Comparison of ENCODE assay signal across 1 cellular context in genomic region chr1:112322018-112322417, GRCh38.
A peak's percentile ranks its signal among the peaks of the same experiment; 100 is the strongest.
TF ChIP-seq lines count a peak whose summit lies in the region.

No MANE protein-coding gene starts in this region.

TF ChIP-seq in K562, 482 proteins besides CTCF, POLR2A, EP300 and RAD21 (continued from another document and continues in another):
- TF ChIP-seq STAT5A (IDR thresholded peaks at IDR 0.05; ENCODE audit: borderline replicate concordance, low read length) = no peak
- 0 out of 2 replicates have a peak, but pooled peaks have one; percentile 21 for TF ChIP-seq DEAF1 (CRISPR knock-in tag; IDR thresholded peaks at IDR 0.05)
- no peak for TF ChIP-seq THAP12 (CRISPR knock-in tag; IDR thresholded peaks at IDR 0.05)
- no peak; the same call in 1 of the 2 replicates for TF ChIP-seq HLTF (IDR thresholded peaks at IDR 0.05)
- TF ChIP-seq KDM4B (IDR thresholded peaks at IDR 0.05; ENCODE audit: borderline replicate concordance in 2 of 2, low read depth in 1 of 2) = no peak
- TF ChIP-seq ZMIZ1 (IDR thresholded peaks at IDR 0.05; ENCODE audit: low read depth in 2 of 2, low read length in 2 of 2) = no peak
- TF ChIP-seq IRF1 (CRISPR knock-in tag; IDR thresholded peaks at IDR 0.05; ENCODE audit: borderline replicate concordance) = no peak
- TF ChIP-seq CTBP1 (IDR thresholded peaks at IDR 0.05; ENCODE audit: borderline replicate concordance) = peak; percentile 89
- no peak for TF ChIP-seq PHF21A (IDR thresholded peaks at IDR 0.05; ENCODE audit: borderline replicate concordance, low read depth)
- no peak for TF ChIP-seq ZNF134 (CRISPR knock-in tag; conservative IDR thresholded peaks at IDR 0.05)
- TF ChIP-seq TAF15 (IDR thresholded peaks at IDR 0.05; ENCODE audit: low read depth, low read length) = no peak
- TF ChIP-seq CUX1 (CRISPR knock-in tag; IDR thresholded peaks at IDR 0.05) = no peak
- no peak for TF ChIP-seq ILF3 (IDR thresholded peaks at IDR 0.05; ENCODE audit: borderline replicate concordance)
- peak in 1 of 2 experiments; percentile 46 for TF ChIP-seq E2F6 (IDR thresholded peaks at IDR 0.05; ENCODE audit: borderline replicate concordance in 1 of 2, extremely low read depth in 1 of 2, insufficient read depth in 1 of 2, insufficient read length in 1 of 2, low read depth in 1 of 2, low read length in 1 of 2, poor library complexity in 1 of 2, severe bottlenecking in 1 of 2)
- TF ChIP-seq SMARCA4 (IDR thresholded peaks at IDR 0.05) = peak; percentile 56; the same call in 1 of the 2 replicates
- no peak for TF ChIP-seq GATA2 (CRISPR knock-in tag; IDR thresholded peaks at IDR 0.05)
- TF ChIP-seq SMARCE1 (IDR thresholded peaks at IDR 0.05) = peak; percentile 27; the same call in 1 of the 2 replicates
- TF ChIP-seq ZNF695 (CRISPR knock-in tag; IDR thresholded peaks at IDR 0.05) = no peak
- no peak for TF ChIP-seq GMEB1 (CRISPR knock-in tag; IDR thresholded peaks at IDR 0.05)
- TF ChIP-seq E2F5 (CRISPR knock-in tag; IDR thresholded peaks at IDR 0.05) = no peak
- no peak for TF ChIP-seq ARID2 (IDR thresholded peaks at IDR 0.05)
- no peak for TF ChIP-seq ZNF511 (CRISPR knock-in tag; IDR thresholded peaks at IDR 0.05)
- TF ChIP-seq KLF1 (tag; IDR thresholded peaks at IDR 0.05) = no peak
- no peak for TF ChIP-seq PHF8 (IDR thresholded peaks at IDR 0.05; ENCODE audit: borderline replicate concordance, low read length)
- 0 out of 2 replicates have a peak, but pooled peaks have one; percentile 36 for TF ChIP-seq TCFL5 (CRISPR knock-in tag; conservative IDR thresholded peaks at IDR 0.05)
- no peak for TF ChIP-seq HES1 (IDR thresholded peaks at IDR 0.05; ENCODE audit: low read depth)
- peak; percentile 94 for TF ChIP-seq SMAD4 (CRISPR knock-in tag; conservative IDR thresholded peaks at IDR 0.05)
- TF ChIP-seq SMAD3 (CRISPR knock-in tag; conservative IDR thresholded peaks at IDR 0.05) = peak; percentile 76
- no peak for TF ChIP-seq SRSF3 (IDR thresholded peaks at IDR 0.05; ENCODE audit: insufficient read depth, low read length)
- TF ChIP-seq RBM15 (IDR thresholded peaks at IDR 0.05; ENCODE audit: insufficient read depth, low read length) = no peak
